In genomic region chr2:106492913-106493312, GRCh38 we compare ENCODE assay signal across 9 cellular contexts. TPM values are rescaled to one million over a fixed set of nuclear protein-coding genes. Genes with fewer than 3 reads are reported as not detected.
"Had no signal": no experiment of that assay in that cellular context is flagged by ENCODE, and none has a peak within 500 bp of the region (broad histone marks: within the 10 kb centered on the region; RNA-seq: fewer than 3 reads in every experiment).

No MANE protein-coding gene starts in this region.

RNA-seq across cellular contexts. Expression of gene CD8B2, which starts 5.7 kb away (rescaled TPM):
- total RNA-seq: activated T-helper 2 cell treated with anti-CD3 and anti-CD28 coated beads, Interferon-gamma antibody, Interleukin-2, Interleukin-4, amounts not matched to agents 10 μg/mL and 5 μg/mL and 100 μg/mL, durations not matched to agents 14 hours and 24 hours and 36 hours; endodermal cell; lung microvascular endothelial cell; right lobe of liver; SJSA1; subcutaneous adipose tissue had no signal
- polyA plus RNA-seq: naive thymus-derived CD4-positive, alpha-beta T cell; neural cell had no signal

RNA-seq across cellular contexts. Expression of gene RGPD3, which starts 24.7 kb away (rescaled TPM):
- total RNA-seq: activated CD8-positive, alpha-beta memory T cell treated with anti-CD3 and anti-CD28 coated beads, Interleukin-2, amount 10 ng/mL, durations not matched to agents 7 days and 5 days had no signal
